Comparison of ENCODE assay signal across 17 cellular contexts in the genomic region with DNA sequence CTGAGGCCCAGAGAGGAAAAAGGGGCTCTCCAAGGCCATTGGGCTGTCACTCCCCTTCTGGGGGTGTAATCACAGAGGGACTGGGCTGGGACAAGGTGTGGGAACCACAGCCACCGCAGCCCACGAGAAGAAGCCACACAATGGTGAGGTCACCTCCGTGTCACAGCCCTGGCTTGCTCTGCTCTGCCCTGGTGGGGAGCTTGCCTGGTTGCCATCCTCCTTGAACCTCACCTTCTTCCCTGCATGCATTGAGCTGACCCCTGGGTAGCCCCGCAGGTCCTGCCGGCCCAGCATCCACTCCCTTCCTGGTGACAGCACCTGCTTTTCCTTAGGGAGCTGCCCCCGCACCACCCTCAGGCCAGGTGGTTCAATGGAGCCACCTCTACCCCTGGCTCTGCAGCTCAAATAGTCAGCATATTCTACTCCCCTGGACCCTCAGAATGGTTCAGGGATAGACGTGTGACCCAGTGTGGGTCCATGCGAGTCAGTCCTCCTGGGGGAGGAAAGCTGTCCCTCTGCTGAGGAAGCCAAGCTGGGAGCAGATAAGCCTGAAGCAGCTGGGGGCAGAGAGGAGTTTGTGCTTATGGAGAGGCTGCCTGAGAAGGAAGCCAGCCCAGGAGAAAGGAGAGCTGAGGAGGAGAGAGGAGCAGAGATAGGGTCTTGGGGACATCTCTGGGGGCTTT. TPM values are rescaled to one million over a fixed set of nuclear protein-coding genes. Genes with fewer than 3 reads are reported as not detected.
A peak's percentile ranks its signal among the peaks of the same experiment; 100 is the strongest.
DNase-seq lines count a peak whose midpoint lies in the region; ATAC-seq lines count a peak whose summit lies in the region.
"Had no signal": no experiment of that assay in that cellular context is flagged by ENCODE, and none has a peak within 500 bp of the region (broad histone marks: within the 10 kb centered on the region; RNA-seq: fewer than 3 reads in every experiment).

No MANE protein-coding gene starts in this region.

- peaks cover 7% of the 10 kb centered on the region for H3K4me1 Mint-ChIP-seq in activated CD4-positive, alpha-beta T cell treated with anti-CD3 and anti-CD28 coated beads, Interleukin-2, amount 10 ng/mL, durations not matched to agents 24 days and 14 days
- peaks cover 5% of the 10 kb centered on the region for H3K4me1 Mint-ChIP-seq in activated naive CD8-positive, alpha-beta T cell treated with anti-CD3 and anti-CD28 coated beads, Interleukin-2, amount 50 U/mL, for 24 hours

- no peak overlapping the region for H3K9ac ChIP-seq in rectal smooth muscle tissue (ENCODE audit: low read length)

- peaks cover 19% of the 10 kb centered on the region for H3K4me1 ChIP-seq in rectal smooth muscle tissue (ENCODE audit: control insufficient read depth, insufficient read depth, low read length)

- H3K27me3 ChIP-seq in rectal smooth muscle tissue (ENCODE audit: control insufficient read depth, insufficient read depth, low read length) = no peaks in the 10 kb centered on the region
- H3K27me3 ChIP-seq: brain microvascular endothelial cell had no signal

- H3K4me3 ChIP-seq in rectal smooth muscle tissue (ENCODE audit: low read length) = no peak overlapping the region

- H3K4me3 Mint-ChIP-seq in activated CD4-positive, alpha-beta T cell treated with anti-CD3 and anti-CD28 coated beads, Interleukin-2, amount 10 ng/mL, durations not matched to agents 24 days and 14 days = no peak overlapping the region
- H3K4me3 Mint-ChIP-seq in activated naive CD8-positive, alpha-beta T cell treated with anti-CD3 and anti-CD28 coated beads, Interleukin-2, amount 50 U/mL, for 24 hours = no peak overlapping the region
- H3K4me3 Mint-ChIP-seq: activated naive CD8-positive, alpha-beta T cell; dendritic cell treated with granulocyte-macrophage colony-stimulating factor and Interleukin-4, amounts not matched to agents 40 ng/mL and 50 ng/mL, for 4 days had no signal

- H3K27ac Mint-ChIP-seq in activated CD4-positive, alpha-beta T cell treated with anti-CD3 and anti-CD28 coated beads, Interleukin-2, amount 10 ng/mL, durations not matched to agents 24 days and 14 days = no peak overlapping the region
- H3K27ac Mint-ChIP-seq in activated naive CD8-positive, alpha-beta T cell treated with anti-CD3 and anti-CD28 coated beads, Interleukin-2, amount 50 U/mL, for 24 hours = no peak overlapping the region
- H3K27ac Mint-ChIP-seq: activated naive CD8-positive, alpha-beta T cell; dendritic cell treated with granulocyte-macrophage colony-stimulating factor and Interleukin-4, amounts not matched to agents 40 ng/mL and 50 ng/mL, for 4 days had no signal

- peaks cover 16% of the 10 kb centered on the region for H3K36me3 Mint-ChIP-seq in activated CD4-positive, alpha-beta T cell treated with anti-CD3 and anti-CD28 coated beads, Interleukin-2, amount 10 ng/mL, durations not matched to agents 24 days and 14 days (ENCODE audit: low read depth)
- H3K36me3 Mint-ChIP-seq in activated naive CD8-positive, alpha-beta T cell treated with anti-CD3 and anti-CD28 coated beads, Interleukin-2, amount 50 U/mL, for 24 hours (ENCODE audit: low read depth) = peaks cover 9% of the 10 kb centered on the region

- no peaks in the 10 kb centered on the region for H3K9me3 Mint-ChIP-seq in activated CD4-positive, alpha-beta T cell treated with anti-CD3 and anti-CD28 coated beads, Interleukin-2, amount 10 ng/mL, durations not matched to agents 24 days and 14 days
- no peaks in the 10 kb centered on the region for H3K9me3 Mint-ChIP-seq in activated naive CD8-positive, alpha-beta T cell treated with anti-CD3 and anti-CD28 coated beads, Interleukin-2, amount 50 U/mL, for 24 hours
- H3K9me3 Mint-ChIP-seq: dendritic cell treated with granulocyte-macrophage colony-stimulating factor and Interleukin-4, amounts not matched to agents 40 ng/mL and 50 ng/mL, for 4 days had no signal

- peaks cover 4% of the 10 kb centered on the region for H3K27me3 Mint-ChIP-seq in activated CD4-positive, alpha-beta T cell treated with anti-CD3 and anti-CD28 coated beads, Interleukin-2, amount 10 ng/mL, durations not matched to agents 24 days and 14 days
- no peaks in the 10 kb centered on the region for H3K27me3 Mint-ChIP-seq in activated naive CD8-positive, alpha-beta T cell treated with anti-CD3 and anti-CD28 coated beads, Interleukin-2, amount 50 U/mL, for 24 hours
- H3K27me3 Mint-ChIP-seq: activated naive CD8-positive, alpha-beta T cell had no signal

- ATAC-seq in GM18867 (IDR thresholded peaks at IDR 0.05; ENCODE audit: unreplicated experiment) (peak; percentile 42), HG03095 (IDR thresholded peaks at IDR 0.05; ENCODE audit: unreplicated experiment) (no peak)
- ATAC-seq in activated naive CD8-positive, alpha-beta T cell treated with anti-CD3 and anti-CD28 coated beads, Interleukin-2, amount 50 U/mL, for 24 hours = peak; percentile 53

- DNase-seq in activated CD4-positive, alpha-beta T cell treated with anti-CD3 and anti-CD28 coated beads for 48 hours = peak; percentile 38
- no peak for DNase-seq in activated CD4-positive, alpha-beta T cell treated with anti-CD3 and anti-CD28 coated beads, Interleukin-2, amount 10 ng/mL, durations not matched to agents 24 days and 14 days
- no peak for DNase-seq in activated naive CD8-positive, alpha-beta T cell treated with anti-CD3 and anti-CD28 coated beads, Interleukin-2, amount 50 U/mL, for 24 hours
- no peak for DNase-seq in Kasumi-1 (lab: John Stamatoyannopoulos, UW)
- DNase-seq in nucleus accumbens (lab: John Stamatoyannopoulos, UW) = no peak
- DNase-seq: brain microvascular endothelial cell, HCEC 1CT, NCI-H1436 treated with DMSO at 0.1 percent for 48 hours, NCI-H774, RPMI8226 had no signal

- peaks cover 11% of the 10 kb centered on the region for H3K36me3 ChIP-seq in rectal smooth muscle tissue (ENCODE audit: control insufficient read depth, insufficient read depth, low read length)

- peak overlapping the region; percentile 27 for H3K27ac ChIP-seq in rectal smooth muscle tissue (ENCODE audit: low read depth, low read length)
- H3K27ac ChIP-seq: brain microvascular endothelial cell, epithelial cell of prostate, VCaP had no signal

- intact Hi-C loops in activated CD4-positive, alpha-beta T cell treated with anti-CD3 and anti-CD28 coated beads, Interleukin-2, amount 10 ng/mL, durations not matched to agents 24 days and 14 days (cut with micrococcal nuclease) = no loop called here

RNA-seq across cellular contexts. Expression of a gene that starts 21.3 kb away (rescaled TPM):
- total RNA-seq in activated CD4-positive, alpha-beta T cell treated with anti-CD3 and anti-CD28 coated beads, Interleukin-2, amount 10 ng/mL, durations not matched to agents 24 days and 14 days = 100 and 103 TPM in 2 replicates
